1 cellular context compared by ENCODE assay signal in genomic region chr14:50647753-50648152, GRCh38.
TF ChIP-seq lines count a peak whose summit lies in the region.

No MANE protein-coding gene starts in this region.

TF ChIP-seq in GM12878, 131 proteins besides CTCF, POLR2A, EP300 and RAD21 (continued from another document):
- no peak for TF ChIP-seq ZNF592 (IDR thresholded peaks at IDR 0.05)
- TF ChIP-seq ATF7 (IDR thresholded peaks at IDR 0.05; ENCODE audit: low read depth): no peak
- TF ChIP-seq STAT1 (conservative IDR thresholded peaks at IDR 0.05): no peak
- TF ChIP-seq HSF1 (IDR thresholded peaks at IDR 0.05; ENCODE audit: low read depth, low read length): no peak
- no peak for TF ChIP-seq TCF3 (IDR thresholded peaks at IDR 0.05; ENCODE audit: borderline replicate concordance, insufficient read depth, low read depth, low read length)
- no peak for TF ChIP-seq SMAD1 (IDR thresholded peaks at IDR 0.05; ENCODE audit: low read depth, partially characterized antibody)
- no peak for TF ChIP-seq BCL3 (IDR thresholded peaks at IDR 0.05; ENCODE audit: borderline replicate concordance, insufficient read depth, low read depth, low read length, poor library complexity, severe bottlenecking)
- no peak for TF ChIP-seq PAX5 (IDR thresholded peaks at IDR 0.05; ENCODE audit: borderline replicate concordance, low read depth, low read length)
- TF ChIP-seq FOS (IDR thresholded peaks at IDR 0.05; ENCODE audit: borderline replicate concordance, extremely low read depth, insufficient read length): no peak
- no peak for TF ChIP-seq CBFB (IDR thresholded peaks at IDR 0.05; ENCODE audit: low read depth)
- no peak for TF ChIP-seq TCF12 (IDR thresholded peaks at IDR 0.05; ENCODE audit: low read depth, low read length)
- TF ChIP-seq NKRF (conservative IDR thresholded peaks at IDR 0.05): no peak
- TF ChIP-seq GABPA (IDR thresholded peaks at IDR 0.05; ENCODE audit: low read depth): no peak
- no peak for TF ChIP-seq SRF (IDR thresholded peaks at IDR 0.05; ENCODE audit: low read depth in 2 of 2, low read length in 2 of 2)
- no peak for TF ChIP-seq PAX8 (IDR thresholded peaks at IDR 0.05)
- TF ChIP-seq RAD51 (IDR thresholded peaks at IDR 0.05): no peak
